1 cellular context compared by ENCODE assay signal in genomic region chr3:128749035-128749434, GRCh38.
TF ChIP-seq lines count a peak whose summit lies in the region.

No MANE protein-coding gene starts in this region.

TF ChIP-seq in SK-N-SH treated with all-trans-retinoic acid at 6 μM for 48 hours, 23 proteins besides CTCF, POLR2A, EP300 and RAD21 (continued from another document):
- TF ChIP-seq ZFP30 (CRISPR knock-in tag; IDR thresholded peaks at IDR 0.05) (no peak), ZNF8 (CRISPR knock-in tag; IDR thresholded peaks at IDR 0.05) (no peak), SNAI2 (CRISPR knock-in tag; IDR thresholded peaks at IDR 0.05) (no peak), CSDC2 (CRISPR knock-in tag; IDR thresholded peaks at IDR 0.05) (no peak), OSR1 (CRISPR knock-in tag; IDR thresholded peaks at IDR 0.05) (no peak)
